8 cellular contexts compared by ENCODE assay signal in genomic region chr14:95504135-95505029, GRCh38. TPM values are rescaled to one million over a fixed set of nuclear protein-coding genes. Genes with fewer than 3 reads are reported as not detected.
A peak's percentile ranks its signal among the peaks of the same experiment; 100 is the strongest.
DNase-seq lines count a peak whose midpoint lies in the region; ATAC-seq and TF ChIP-seq lines count a peak whose summit lies in the region.

No MANE protein-coding gene starts in this region.

- peaks cover 2% of the 10 kb centered on the region for H3K36me3 Mint-ChIP-seq in Caco-2 (ENCODE audit: insufficient read depth, unreplicated experiment)
- peaks cover 19% of the 10 kb centered on the region for H3K36me3 Mint-ChIP-seq in activated CD4-positive, alpha-beta memory T cell treated with anti-CD3 and anti-CD28 coated beads for 36 hours

- intact Hi-C loops in Caco-2 (cut with micrococcal nuclease; ENCODE audit: unreplicated experiment) (no loop called here), ovary (cut with DNase I) (no loop called here)
- intact Hi-C loops in activated CD4-positive, alpha-beta memory T cell treated with anti-CD3 and anti-CD28 coated beads for 36 hours (cut with micrococcal nuclease) = loop anchor here (1.0 kb wide), 2 partner anchors 9 to 11 kb away; no protein-coding TSS in a partner anchor

- H3K36me3 ChIP-seq in Caco-2 (ENCODE audit: control insufficient read depth, insufficient read depth, low read length) = no peaks in the 10 kb centered on the region
- H3K36me3 ChIP-seq in ovary = no peaks in the 10 kb centered on the region

- H3K4me3 Mint-ChIP-seq in Caco-2 (ENCODE audit: unreplicated experiment) = no peak overlapping the region
- H3K4me3 Mint-ChIP-seq in activated CD4-positive, alpha-beta memory T cell treated with anti-CD3 and anti-CD28 coated beads for 36 hours = peak overlapping the region; percentile 57

- TF ChIP-seq CTCF in Caco-2 (IDR thresholded peaks at IDR 0.05; ENCODE audit: insufficient read depth in 1 of 2, low read depth in 1 of 2, low read length in 1 of 2, severe bottlenecking in 1 of 2, unreplicated experiment in 1 of 2) (no peak), ovary (IDR thresholded peaks at IDR 0.05) (no peak)

- ATAC-seq in GM21526 (IDR thresholded peaks at IDR 0.05; ENCODE audit: low FRiP score, unreplicated experiment) (peak; percentile 37), HG03469 (IDR thresholded peaks at IDR 0.05; ENCODE audit: unreplicated experiment) (no peak)

- DNase-seq in Caco-2 (no peak), lung microvascular endothelial cell (ENCODE audit: low read depth in 2 of 2) (peak; percentile 66 to 87), NCI-H1092 (lab: John Stamatoyannopoulos, UW) (no peak), ovary (no peak)
- DNase-seq in activated CD4-positive, alpha-beta memory T cell treated with anti-CD3 and anti-CD28 coated beads for 36 hours = peak; percentile 71
- DNase-seq in central memory CD4-positive, alpha-beta T cell = no peak

- no peak for TF ChIP-seq EP300 in ovary (IDR thresholded peaks at IDR 0.05)

- H3K27me3 ChIP-seq in Caco-2 (replicated peaks; ENCODE audit: control insufficient read depth, insufficient read depth, low read length) (no peaks in the 10 kb centered on the region), ovary (no peaks in the 10 kb centered on the region)

- POLR2A ChIA-PET in Caco-2 (lab: Charles Lee) = interaction anchor here (1.0 kb wide), 1 partner anchor 19 kb away, joined by 3 read pairs; no protein-coding TSS in a partner anchor
- POLR2A ChIA-PET in activated CD4-positive, alpha-beta memory T cell treated with anti-CD3 and anti-CD28 coated beads for 36 hours (lab: Charles Lee) = interaction anchor here (0.7 to 3.6 kb wide), 8 partner anchors 8 to 24 kb away, joined by 3 to 27 read pairs (median 4); partner anchors contain the start of gene SYNE3

- no peaks in the 10 kb centered on the region for H3K27me3 Mint-ChIP-seq in Caco-2 (ENCODE audit: insufficient read depth, unreplicated experiment)
- no peaks in the 10 kb centered on the region for H3K27me3 Mint-ChIP-seq in activated CD4-positive, alpha-beta memory T cell treated with anti-CD3 and anti-CD28 coated beads for 36 hours

- no peak overlapping the region for H3K27ac ChIP-seq in ovary

- H3K9me3 Mint-ChIP-seq in Caco-2 (ENCODE audit: unreplicated experiment) = no peaks in the 10 kb centered on the region
- H3K9me3 Mint-ChIP-seq in activated CD4-positive, alpha-beta memory T cell treated with anti-CD3 and anti-CD28 coated beads for 36 hours = no peaks in the 10 kb centered on the region

- H3K9me3 ChIP-seq in Caco-2 (no peaks in the 10 kb centered on the region), ovary (no peaks in the 10 kb centered on the region)

- CTCF ChIA-PET in Caco-2 (lab: Charles Lee) = interaction anchor here (0.6 to 1.5 kb wide), 2 partner anchors 12 to 23 kb away, joined by 5 to 8 read pairs; partner anchors contain the start of gene SYNE3
- CTCF ChIA-PET in activated CD4-positive, alpha-beta memory T cell treated with anti-CD3 and anti-CD28 coated beads for 36 hours (lab: Charles Lee) = interaction anchor here (1.1 to 2.6 kb wide), 10 partner anchors 8 to 77 kb away, joined by 3 to 12 read pairs (median 5); no protein-coding TSS in a partner anchor

- TF ChIP-seq POLR2A in ovary (IDR thresholded peaks at IDR 0.05) = no peak

- 58 to 72% (median 69%) methylated on average over 6 of the region's 6 CpGs for WGBS in ovary, 3 donors

- no peak overlapping the region for H3K4me3 ChIP-seq in Caco-2 (ENCODE audit: low read depth, low read length)
- H3K4me3 ChIP-seq in ovary = no peak overlapping the region

- peaks cover 30% of the 10 kb centered on the region for H3K4me1 Mint-ChIP-seq in Caco-2 (ENCODE audit: low read depth, unreplicated experiment)
- peaks cover 83% of the 10 kb centered on the region for H3K4me1 Mint-ChIP-seq in activated CD4-positive, alpha-beta memory T cell treated with anti-CD3 and anti-CD28 coated beads for 36 hours (ENCODE audit: low read depth)

- BruUV-seq in Caco-2 (replicated peaks; lab: Mats Ljungman, UMichigan) = TSS peak; percentile 67

- H3K4me1 ChIP-seq in Caco-2 (peaks cover 44% of the 10 kb centered on the region), ovary (ENCODE audit: insufficient read depth) (peaks cover 7% of the 10 kb centered on the region)

- peak overlapping the region; percentile 84 for H3K27ac Mint-ChIP-seq in Caco-2 (ENCODE audit: unreplicated experiment)
- H3K27ac Mint-ChIP-seq in activated CD4-positive, alpha-beta memory T cell treated with anti-CD3 and anti-CD28 coated beads for 36 hours = peak overlapping the region; percentile 84

RNA-seq across cellular contexts. Expression of gene SYNE3, which starts 12.1 kb away (rescaled TPM):
- total RNA-seq in Caco-2 (2022) (19.4 and 21.2 TPM in 2 replicates), lung microvascular endothelial cell (12.0 and 12.5 TPM in 2 replicates), ovary (10 to 100 TPM in 5 of 7 donors, 1 to 10 TPM in 2; 6.4 to 26.0 (median 14.9) TPM)
- 10 to 100 TPM; 35.3 to 37.3 TPM for total RNA-seq in activated CD4-positive, alpha-beta memory T cell treated with anti-CD3 and anti-CD28 coated beads for 36 hours
- 1 to 10 TPM; 3.7 to 5.1 TPM for polyA plus RNA-seq in ovary

RNA-seq across cellular contexts. Expression of gene GLRX5, which starts 30.5 kb away (rescaled TPM):
- total RNA-seq in Caco-2 (2022) (66.2 and 67.8 TPM in 2 replicates), lung microvascular endothelial cell (31.8 and 32.9 TPM in 2 replicates), ovary (10 to 100 TPM; 38.0 to 49.2 (median 41.7) TPM)
- 10 to 100 TPM; 31.8 to 32.2 TPM for total RNA-seq in activated CD4-positive, alpha-beta memory T cell treated with anti-CD3 and anti-CD28 coated beads for 36 hours
- polyA plus RNA-seq in ovary = 100 to 1,000 TPM in 1 of 2 donors, 10 to 100 TPM in 1; 52.6 to 105 TPM

Comparison
In these comparisons a context has a peak if more than half of its experiments do, and no peak if none do; other contexts are left out.
1. DNase-seq: peak in activated CD4-positive, alpha-beta memory T cell treated with anti-CD3 and anti-CD28 coated beads for 36 hours (single experiment) and lung microvascular endothelial cell (2 of 2); none in Caco-2 (0 of 2), NCI-H1092 (single experiment), ovary (0 of 5) and central memory CD4-positive, alpha-beta T cell (single experiment).